In the genomic region with DNA sequence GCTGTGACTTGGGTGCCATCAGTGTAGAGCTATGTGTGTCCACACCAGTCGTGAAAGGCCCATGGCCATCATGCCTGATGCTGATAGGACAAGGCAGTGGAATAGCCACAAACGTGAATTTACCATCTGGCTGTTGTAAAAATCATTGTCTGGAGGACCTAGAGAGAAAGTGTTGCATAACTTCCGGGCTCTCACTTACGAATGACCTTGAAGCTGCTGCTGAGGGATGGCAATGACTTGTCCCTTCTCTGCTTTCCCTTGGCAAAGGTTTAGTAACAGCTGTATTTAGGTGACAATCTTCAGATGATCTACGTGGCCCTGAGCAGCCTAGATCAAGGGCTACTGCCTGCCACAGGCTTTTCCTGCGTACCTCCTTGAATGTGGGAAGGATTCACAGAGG, we compare ENCODE assay signal across 13 cellular contexts. TPM values are rescaled to one million over a fixed set of nuclear protein-coding genes. Genes with fewer than 3 reads are reported as not detected.
DNase-seq lines count a peak whose midpoint lies in the region; ATAC-seq and TF ChIP-seq lines count a peak whose summit lies in the region.
"Had no signal": no experiment of that assay in that cellular context is flagged by ENCODE, and none has a peak within 500 bp of the region (broad histone marks: within the 10 kb centered on the region; RNA-seq: fewer than 3 reads in every experiment).

No MANE protein-coding gene starts in this region.

- H3K27ac ChIP-seq in OCI-LY3 (ENCODE audit: low read length) (peak overlapping the region; percentile 91), esophagus (ENCODE audit: low read depth in 2 of 2, low read length in 1 of 2) (peak overlapping the region; percentile 36 to 53)

- peaks cover 96% of the 10 kb centered on the region for H3K79me2 ChIP-seq in OCI-LY3 (ENCODE audit: low read length)

- peaks cover 62% of the 10 kb centered on the region for H3K36me3 ChIP-seq in OCI-LY3 (replicated peaks; ENCODE audit: low read depth, low read length)
- peaks cover 2 to 16% of the 10 kb centered on the region in 2 donors for H3K36me3 ChIP-seq in esophagus (ENCODE audit: control insufficient read depth in 2 of 2, insufficient read depth in 2 of 2, low read length in 1 of 2)

- no peaks in the 10 kb centered on the region for H3K27me3 ChIP-seq in OCI-LY3 (ENCODE audit: low read depth, low read length)
- no peaks in the 10 kb centered on the region for H3K27me3 ChIP-seq in esophagus (ENCODE audit: control insufficient read depth in 1 of 2, insufficient read depth in 2 of 2, low read length in 2 of 2)

- peaks cover 22% of the 10 kb centered on the region for H4K20me1 ChIP-seq in OCI-LY3 (ENCODE audit: insufficient read depth, low read length)

- WGBS in esophagus, 2 donors: 57 to 78% methylated on average over 6 of the region's 6 CpGs

- H3K4me1 ChIP-seq in OCI-LY3 (ENCODE audit: low read length) (peaks cover 85% of the 10 kb centered on the region), esophagus (ENCODE audit: control insufficient read depth in 2 of 2, insufficient read depth in 2 of 2, low read length in 1 of 2) (peaks cover 3 to 17% of the 10 kb centered on the region in 2 donors)

- H3K36me3 Mint-ChIP-seq in osteocyte (ENCODE audit: unreplicated experiment): peaks cover 20% of the 10 kb centered on the region

- peaks cover 84% of the 10 kb centered on the region for H3K4me1 Mint-ChIP-seq in osteocyte (ENCODE audit: unreplicated experiment)

- H3K9ac ChIP-seq in OCI-LY3 (ENCODE audit: low read length): peak overlapping the region; percentile 30

- no peak for ATAC-seq in GM19455 (IDR thresholded peaks at IDR 0.05; ENCODE audit: unreplicated experiment)
- no peak for ATAC-seq in GM19467 (IDR thresholded peaks at IDR 0.05; ENCODE audit: unreplicated experiment)
- ATAC-seq: activated CD4-positive, CD25-positive, alpha-beta regulatory T cell treated with anti-CD3 and anti-CD28 coated beads, Interleukin-2, amount 50 U/mL, for 24 hours had no signal

- no peak overlapping the region for H2AFZ ChIP-seq in OCI-LY3 (ENCODE audit: low read depth, low read length)

- no peaks in the 10 kb centered on the region for H3K9me3 ChIP-seq in OCI-LY3 (ENCODE audit: insufficient read depth, low read length)
- no peaks in the 10 kb centered on the region for H3K9me3 ChIP-seq in esophagus (ENCODE audit: control insufficient read depth in 2 of 2, insufficient read depth in 1 of 2, low read depth in 1 of 2, low read length in 1 of 2)

- peak overlapping the region; percentile 94 for H3K27ac Mint-ChIP-seq in osteocyte (ENCODE audit: unreplicated experiment)
- H3K27ac Mint-ChIP-seq: immature natural killer cell had no signal

- peak overlapping the region; percentile 92 for H3K4me2 ChIP-seq in OCI-LY3 (ENCODE audit: low read length)

- no peak overlapping the region for H3K4me3 Mint-ChIP-seq in osteocyte (ENCODE audit: unreplicated experiment)

- no peak for TF ChIP-seq CTCF in OCI-LY3 (IDR thresholded peaks at IDR 0.05; ENCODE audit: low read depth, low read length)
- TF ChIP-seq CTCF in osteocyte (IDR thresholded peaks at IDR 0.05): no peak

- peak; percentile 49 for DNase-seq in EL
- no peak for DNase-seq in osteocyte (ENCODE audit: extremely low spot score, unreplicated experiment)
- DNase-seq in NCI-H2081 treated with DMSO at 0.1 percent for 48 hours (lab: John Stamatoyannopoulos, UW): no peak
- no peak for DNase-seq in stimulated activated CD4-positive, alpha-beta T cell treated with anti-CD3 and anti-CD28 coated beads, Interleukin-2, amount 100 ng/mL, for 48 hours
- DNase-seq: activated naive CD4-positive, alpha-beta T cell; C1 segment of cervical spinal cord; immature natural killer cell; NCI-H1092 treated with DMSO at 0.1 percent for 48 hours had no signal

- H3K9me3 Mint-ChIP-seq in osteocyte (ENCODE audit: unreplicated experiment): no peaks in the 10 kb centered on the region
- H3K9me3 Mint-ChIP-seq: immature natural killer cell had no signal

- H3K27me3 Mint-ChIP-seq in osteocyte (ENCODE audit: unreplicated experiment): no peaks in the 10 kb centered on the region

- H3K4me3 ChIP-seq in OCI-LY3 (ENCODE audit: low read length) (0 out of 2 replicates have a peak overlapping the region, but pooled peaks have one; percentile 94), esophagus (ENCODE audit: low read depth in 1 of 2, low read length in 2 of 2) (no peak overlapping the region)

RNA-seq across cellular contexts. Expression of a gene that starts 5.8 kb away (rescaled TPM):
- polyA plus RNA-seq in esophagus: 100 to 1,000 TPM; 104 to 194 TPM
- 42.0 and 45.5 TPM in 2 replicates for total RNA-seq in osteocyte
